In the genomic region with DNA sequence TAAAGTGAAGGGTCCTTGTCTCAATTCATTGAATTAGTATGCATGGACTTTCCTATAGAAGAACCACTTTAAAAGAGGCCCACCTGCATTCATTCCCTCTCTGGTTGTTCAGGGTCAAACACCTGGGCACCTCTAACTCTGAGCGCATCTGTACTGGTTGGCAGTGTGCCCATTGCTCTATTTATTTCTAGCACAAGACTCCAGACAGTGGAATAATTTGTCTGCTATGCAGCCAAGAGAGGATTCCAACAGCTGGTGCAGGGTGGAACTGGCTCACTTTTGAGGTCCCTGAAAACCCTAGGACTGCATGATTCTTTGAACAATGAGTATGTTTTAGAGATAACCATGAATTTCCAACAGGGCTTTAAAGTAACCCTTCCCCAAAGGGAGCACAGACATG, we compare ENCODE assay signal across 15 cellular contexts. TPM values are rescaled to one million over a fixed set of nuclear protein-coding genes. Genes with fewer than 3 reads are reported as not detected.
"Had no signal": no experiment of that assay in that cellular context is flagged by ENCODE, and none has a peak within 500 bp of the region (broad histone marks: within the 10 kb centered on the region; RNA-seq: fewer than 3 reads in every experiment).

No MANE protein-coding gene starts in this region.

- H3K27ac ChIP-seq: epithelial cell of prostate, left ventricle myocardium inferior, upper lobe of right lung had no signal

- H3K4me3 ChIP-seq: left ventricle myocardium inferior, upper lobe of right lung had no signal

- H3K4me1 ChIP-seq: upper lobe of right lung had no signal

- DNase-seq: activated CD4-positive, alpha-beta T cell treated with anti-CD3 and anti-CD28 coated beads for 1 hour; activated CD4-positive, alpha-beta T cell treated with anti-CD3 and anti-CD28 coated beads, Interleukin-2, amount 50 U/mL, for 48 hours; activated CD8-positive, alpha-beta memory T cell treated with anti-CD3 and anti-CD28 coated beads, Interleukin-2, amount 10 ng/mL, durations not matched to agents 7 days and 5 days; activated effector memory CD4-positive, alpha-beta T cell treated with Interleukin-2 at 50 U/mL for 16 hours; activated T-cell treated with anti-CD3 and anti-CD28 coated beads, Interleukin-2, amount 50 U/mL, for 24 hours; effector memory CD8-positive, alpha-beta T cell; kidney; left ventricle myocardium inferior; mesendoderm; stimulated activated CD4-positive, alpha-beta T cell treated with anti-CD3 and anti-CD28 coated beads, Interleukin-2, amount 100 ng/mL, for 48 hours; stimulated activated CD8-positive, alpha-beta memory T cell treated with anti-CD3 and anti-CD28 coated beads, Interleukin-4, amount 100 ng/mL, for 48 hours; stimulated activated naive CD8-positive, alpha-beta T cell treated with anti-CD3 and anti-CD28 coated beads, Interleukin-15, Interleukin-2, amounts not matched to agents 100 U/mL and 50 U/mL, for 24 hours; upper lobe of right lung had no signal

- H3K9me3 ChIP-seq: left ventricle myocardium inferior, upper lobe of right lung had no signal

- H3K36me3 ChIP-seq: left ventricle myocardium inferior, upper lobe of right lung had no signal

- ATAC-seq: activated CD8-positive, alpha-beta memory T cell treated with anti-CD3 and anti-CD28 coated beads, Interleukin-2, amount 10 ng/mL, durations not matched to agents 7 days and 5 days; effector memory CD8-positive, alpha-beta T cell; stimulated activated naive CD8-positive, alpha-beta T cell treated with anti-CD3 and anti-CD28 coated beads, Interleukin-15, Interleukin-2, amounts not matched to agents 100 U/mL and 50 U/mL, for 24 hours; upper lobe of right lung had no signal

RNA-seq across cellular contexts. Expression of a gene that starts 57.9 kb away (rescaled TPM):
- total RNA-seq: activated CD8-positive, alpha-beta memory T cell treated with anti-CD3 and anti-CD28 coated beads, Interleukin-2, amount 10 ng/mL, durations not matched to agents 7 days and 5 days; osteocyte; upper lobe of right lung had no signal
